ENCODE assay signal across 29 cellular contexts in genomic region chr6:16313732-16314131, GRCh38.
DNase-seq lines count a peak whose midpoint lies in the region; ATAC-seq, FAIRE-seq and TF ChIP-seq lines count a peak whose summit lies in the region.
"Had no signal": no experiment of that assay in that cellular context is flagged by ENCODE, and none has a peak within 500 bp of the region (broad histone marks: within the 10 kb centered on the region; RNA-seq: fewer than 3 reads in every experiment).

No MANE protein-coding gene starts in this region.

- DNase-seq in cardiac septum (ENCODE audit: low spot score), result peak; percentile 12
- no peak for DNase-seq in left cardiac atrium
- no peak for DNase-seq in K562 (ENCODE audit: extremely low read depth in 1 of 4, low spot score in 3 of 4)
- peak; percentile 19 for DNase-seq in endodermal cell
- DNase-seq in nephron progenitor cell, result no peak
- DNase-seq in foreskin melanocyte, result no peak
- no peak for DNase-seq in activated naive CD4-positive, alpha-beta T cell treated with Interleukin-2 at 50 U/mL for 16 hours
- no peak for DNase-seq in NCI-H526 treated with DMSO at 0.1 percent for 48 hours (lab: John Stamatoyannopoulos, UW)
- DNase-seq: 8988T; ACHN; BE2C; C1 segment of cervical spinal cord; CD4-positive, alpha-beta memory T cell; CD4-positive, CD25-positive, alpha-beta regulatory T cell; CD8-positive, alpha-beta memory T cell; COR-L47; DMS 273 treated with DMSO at 0.1 percent for 48 hours; DMS153; DMS53; DMS79; DND-41; EL; GDM1 had no signal

- H3K36me3 Mint-ChIP-seq in endodermal cell (ENCODE audit: low read depth) (no peaks in the 10 kb centered on the region), nephron progenitor cell (ENCODE audit: low read depth) (no peaks in the 10 kb centered on the region)

- H2AFZ ChIP-seq in K562 (ENCODE audit: low read depth, low read length), result no peak overlapping the region

- CTCF ChIA-PET in K562 (lab: Yijun Ruan, JAX; ENCODE audit: low intra/inter-chr PET ratio), result interaction anchor here (0.6 to 0.7 kb wide), 2 partner anchors 89 to 102 kb away, joined by 3 to 4 read pairs; no protein-coding TSS in a partner anchor

- H3K9me3 Mint-ChIP-seq in endodermal cell (no peaks in the 10 kb centered on the region), nephron progenitor cell (no peaks in the 10 kb centered on the region)
- H3K9me3 Mint-ChIP-seq: CD14-positive monocyte; CD4-positive, alpha-beta memory T cell; CD4-positive, CD25-positive, alpha-beta regulatory T cell; CD8-positive, alpha-beta memory T cell had no signal

- ATAC-seq in left cardiac atrium (no peak), K562 (no peak)
- ATAC-seq: GM12878 had no signal

- H3K9me1 ChIP-seq in K562 (ENCODE audit: control insufficient read depth, insufficient read depth, low read length), result no peaks in the 10 kb centered on the region

- H3K9ac ChIP-seq in K562 (ENCODE audit: insufficient read depth in 1 of 2, low read depth in 2 of 2, low read length in 2 of 2), result no peak overlapping the region
- H3K9ac ChIP-seq in endodermal cell (ENCODE audit: extremely low read depth, low read length, poor library complexity, severe bottlenecking), result no peak overlapping the region
- H3K9ac ChIP-seq: BLaER1 had no signal

- H3K4me2 ChIP-seq in K562 (ENCODE audit: insufficient read depth, low read length), result 0 out of 2 replicates have a peak overlapping the region, but pooled peaks have one; percentile 2
- H3K4me2 ChIP-seq: BLaER1 had no signal

- no peak for TF ChIP-seq POLR2A in K562 (conservative IDR thresholded peaks at IDR 0.05)

- TF ChIP-seq CTCF in K562 (IDR thresholded peaks at IDR 0.05 in 2 of 3, conservative IDR thresholded peaks at IDR 0.05 in 1 of 3; ENCODE audit: insufficient read depth in 2 of 3, low read depth in 1 of 3, low read length in 3 of 3), result no peak
- TF ChIP-seq CTCF in endodermal cell (conservative IDR thresholded peaks at IDR 0.05), result no peak
- no peak for TF ChIP-seq CTCF in nephron progenitor cell (IDR thresholded peaks at IDR 0.05)

- POLR2A ChIA-PET in K562 (lab: Yijun Ruan, JAX), result interaction anchor here (0.7 to 1.8 kb wide), 5 partner anchors 9 to 227 kb away, joined by 3 to 8 read pairs (median 4); no protein-coding TSS in a partner anchor

- no peaks in the 10 kb centered on the region; a peak in 1 of 5 replicates for H3K27me3 ChIP-seq in K562 (ENCODE audit: control insufficient read depth in 2 of 2, insufficient read depth in 2 of 2, low read length in 2 of 2)
- H3K27me3 ChIP-seq in endodermal cell (ENCODE audit: control insufficient read depth, insufficient read depth, low read length, poor library complexity, severe bottlenecking), result no peaks in the 10 kb centered on the region
- H3K27me3 ChIP-seq: BE2C, BLaER1 had no signal

- no peak for TF ChIP-seq RAD21 in K562 (CRISPR knock-in tag; conservative IDR thresholded peaks at IDR 0.05 in 1 of 2, IDR thresholded peaks at IDR 0.05 in 1 of 2)

- H3K36me3 ChIP-seq in K562 (ENCODE audit: control insufficient read depth, insufficient read depth, low read length) (no peaks in the 10 kb centered on the region), endodermal cell (ENCODE audit: control insufficient read depth, insufficient read depth, low read length) (no peaks in the 10 kb centered on the region)
- H3K36me3 ChIP-seq: BLaER1 had no signal

- H3K27ac Mint-ChIP-seq in endodermal cell, result no peak overlapping the region
- peak overlapping the region; percentile 59 for H3K27ac Mint-ChIP-seq in nephron progenitor cell
- H3K27ac Mint-ChIP-seq: CD14-positive monocyte; CD4-positive, alpha-beta memory T cell; CD4-positive, CD25-positive, alpha-beta regulatory T cell had no signal

- BruUV-seq in K562 (replicated peaks; lab: Mats Ljungman, UMichigan), result no TSS peak

- H3K4me1 ChIP-seq in K562 (replicated peaks in 1 of 2; ENCODE audit: control insufficient read depth in 2 of 2, insufficient read depth in 2 of 2, low read length in 2 of 2), result peaks cover 8 to 13% of the 10 kb centered on the region in 2 experiments; a peak in 3 of 5 replicates
- H3K4me1 ChIP-seq in endodermal cell (ENCODE audit: control insufficient read depth, insufficient read depth, low read length), result no peaks in the 10 kb centered on the region
- H3K4me1 ChIP-seq: BE2C had no signal

- no peaks in the 10 kb centered on the region for H3K9me3 ChIP-seq in K562 (replicated peaks; ENCODE audit: control insufficient read depth, insufficient read depth, low read depth, low read length)
- H3K9me3 ChIP-seq in endodermal cell (ENCODE audit: control insufficient read depth, low read length), result no peaks in the 10 kb centered on the region
- H3K9me3 ChIP-seq: BE2C, BLaER1 had no signal

- H3K79me2 ChIP-seq in K562 (ENCODE audit: control insufficient read depth, insufficient read depth, low read length), result no peaks in the 10 kb centered on the region

- 12% methylated on average over 9 of the region's 9 CpGs for WGBS in K562 (ENCODE audit: insufficient coverage, low coverage, missing lambda C conversion rate)
- WGBS in endodermal cell (ENCODE audit: insufficient coverage in 1 of 2, insufficient read length in 1 of 2), 2 experiments, result 93 to 94% methylated on average over 9 of the region's 9 CpGs

- H3K27ac ChIP-seq in K562 (ENCODE audit: extremely low read depth, low read depth, low read length) (no peak overlapping the region), endodermal cell (ENCODE audit: low read depth, low read length) (no peak overlapping the region)
- H3K27ac ChIP-seq: BLaER1 had no signal

- H3K4me3 ChIP-seq in K562, result no peak overlapping the region
- no peak overlapping the region for H3K4me3 ChIP-seq in endodermal cell (ENCODE audit: low read length)
- H3K4me3 ChIP-seq: BLaER1, GM12878 had no signal

- H3K27me3 Mint-ChIP-seq in endodermal cell (ENCODE audit: insufficient read depth), result no peaks in the 10 kb centered on the region
- H3K27me3 Mint-ChIP-seq in nephron progenitor cell (ENCODE audit: low read depth, poor library complexity), result no peaks in the 10 kb centered on the region
- H3K27me3 Mint-ChIP-seq: CD4-positive, alpha-beta memory T cell; CD4-positive, CD25-positive, alpha-beta regulatory T cell had no signal

- no peaks in the 10 kb centered on the region for H4K20me1 ChIP-seq in K562 (replicated peaks; ENCODE audit: control insufficient read depth, insufficient read depth, low read length)
- H4K20me1 ChIP-seq: BLaER1 had no signal

- intact Hi-C loops in cardiac septum (cut with DNase I) (no loop called here), left cardiac atrium (cut with DNase I) (no loop called here), K562 (cut with micrococcal nuclease) (no loop called here)

- FAIRE-seq in K562 (lab: Jason Lieb, UNC), result peak; percentile 44
- FAIRE-seq: A204.1, GM12878, GM12892, GM18507 had no signal

- TF ChIP-seq EP300 in K562 (IDR thresholded peaks at IDR 0.05; ENCODE audit: low read length), result peak; percentile 38; the same call in 1 of the 2 replicates

- in situ Hi-C loops in K562 (cut with MboI), result no loop called here

- H3K4me1 Mint-ChIP-seq in endodermal cell (no peaks in the 10 kb centered on the region), nephron progenitor cell (no peaks in the 10 kb centered on the region)

- H3K4me3 Mint-ChIP-seq in endodermal cell, result no peak overlapping the region
- H3K4me3 Mint-ChIP-seq in nephron progenitor cell, result no peak overlapping the region
- H3K4me3 Mint-ChIP-seq: CD14-positive monocyte; CD4-positive, CD25-positive, alpha-beta regulatory T cell; CD8-positive, alpha-beta memory T cell had no signal

TF ChIP-seq in K562, 482 proteins besides CTCF, POLR2A, EP300 and RAD21 (continues in another document):
- TF ChIP-seq GTF2B (IDR thresholded peaks at IDR 0.05; ENCODE audit: extremely low read depth, insufficient read length) (no peak), ARID3B (CRISPR knock-in tag; IDR thresholded peaks at IDR 0.05; ENCODE audit: borderline replicate concordance) (no peak), THRAP3 (IDR thresholded peaks at IDR 0.05; ENCODE audit: borderline replicate concordance) (no peak), MYNN (IDR thresholded peaks at IDR 0.05) (no peak), MYNN (CRISPR knock-in tag; IDR thresholded peaks at IDR 0.05) (no peak), ZNF696 (CRISPR knock-in tag; conservative IDR thresholded peaks at IDR 0.05) (no peak), ATF1 (CRISPR knock-in tag; IDR thresholded peaks at IDR 0.05) (no peak), ATF1 (tag; IDR thresholded peaks at IDR 0.05) (no peak), SOX6 (IDR thresholded peaks at IDR 0.05) (peak; percentile 48; the same call in 1 of the 2 replicates), HNRNPH1 (optimal IDR thresholded peaks at IDR 0.05; ENCODE audit: low read depth, low read length) (no peak), MTA1 (IDR thresholded peaks at IDR 0.05; ENCODE audit: borderline replicate concordance) (0 out of 2 replicates have a peak, but pooled peaks have one; percentile 35), SREBF2 (CRISPR knock-in tag; IDR thresholded peaks at IDR 0.05) (no peak), DPF2 (IDR thresholded peaks at IDR 0.05) (peak; percentile 84), BHLHE40 (IDR thresholded peaks at IDR 0.05; ENCODE audit: low read length) (peak; percentile 13; the same call in 1 of the 2 replicates), ZFPM2 (CRISPR knock-in tag; IDR thresholded peaks at IDR 0.05) (no peak), ZNF699 (CRISPR knock-in tag; IDR thresholded peaks at IDR 0.05; ENCODE audit: insufficient replicate concordance) (no peak)

Comparison
In these comparisons a context has a peak if more than half of its experiments do, and no peak if none do; other contexts are left out.
1. DNase-seq: peak in cardiac septum (single experiment) and endodermal cell (single experiment); none in left cardiac atrium (single experiment), K562 (0 of 4), nephron progenitor cell (single experiment), foreskin melanocyte (single experiment), activated naive CD4-positive, alpha-beta T cell treated with Interleukin-2 at 50 U/mL for 16 hours (single experiment) and NCI-H526 treated with DMSO at 0.1 percent for 48 hours (single experiment).